15 cellular contexts compared by ENCODE assay signal in genomic region chr20:46984391-46984790, GRCh38.
"Had no signal": no experiment of that assay in that cellular context is flagged by ENCODE, and none has a peak within 500 bp of the region (broad histone marks: within the 10 kb centered on the region; RNA-seq: fewer than 3 reads in every experiment).

No MANE protein-coding gene starts in this region.

- H3K27me3 ChIP-seq: gastroesophageal sphincter, sigmoid colon, testis had no signal

- H3K4me1 ChIP-seq: gastroesophageal sphincter, psoas muscle had no signal

- ATAC-seq: left ventricle myocardium superior had no signal

- H3K27ac ChIP-seq: psoas muscle, sigmoid colon, testis had no signal

- H3K36me3 ChIP-seq: gastroesophageal sphincter, sigmoid colon had no signal

- H3K4me3 ChIP-seq: gastroesophageal sphincter, psoas muscle, sigmoid colon, testis had no signal

- DNase-seq: activated CD4-positive, alpha-beta memory T cell treated with anti-CD3 and anti-CD28 coated beads, Interleukin-2, amount 10 ng/mL, durations not matched to agents 7 days and 5 days; activated CD4-positive, alpha-beta T cell treated with anti-CD3 and anti-CD28 coated beads for 1 hour; activated naive CD4-positive, alpha-beta T cell; caudate nucleus; cortex of kidney; effector memory CD4-positive, alpha-beta T cell; left ventricle myocardium superior; mesenchymal stem cell; psoas muscle; sigmoid colon; stimulated activated CD4-positive, alpha-beta T cell treated with anti-CD3 and anti-CD28 coated beads, Interleukin-12 subunit alpha, Interleukin-12 subunit beta, amount 100 ng/mL, for 4 hours; stimulated activated naive CD4-positive, alpha-beta T cell treated with Interleukin-2 at 50 U/mL for 16 hours; T-helper 9 cell; testis had no signal

- H3K9me3 ChIP-seq: psoas muscle, testis had no signal
